Comparison of ENCODE assay signal across 15 cellular contexts in genomic region chr22:24580276-24580675, GRCh38. TPM values are rescaled to one million over a fixed set of nuclear protein-coding genes. Genes with fewer than 3 reads are reported as not detected.
DNase-seq lines count a peak whose midpoint lies in the region; ATAC-seq, FAIRE-seq and TF ChIP-seq lines count a peak whose summit lies in the region.
"Had no signal": no experiment of that assay in that cellular context is flagged by ENCODE, and none has a peak within 500 bp of the region (broad histone marks: within the 10 kb centered on the region; RNA-seq: fewer than 3 reads in every experiment).

No MANE protein-coding gene starts in this region.

- no peaks in the 10 kb centered on the region for H3K4me1 Mint-ChIP-seq in nephron progenitor cell
- no peaks in the 10 kb centered on the region for H3K4me1 Mint-ChIP-seq in stimulated activated effector memory CD8-positive, alpha-beta T cell treated with anti-CD3 and anti-CD28 coated beads, Interleukin-12 subunit alpha, Interleukin-12 subunit beta, amount 100 ng/mL, for 72 hours

- peak; percentile 97 for DNase-seq in bronchial epithelial cell (ENCODE audit: low read depth)
- DNase-seq in iris pigment epithelial cell (ENCODE audit: low read depth): peak; percentile 88
- no peak for DNase-seq in nephron progenitor cell
- no peak for DNase-seq in stimulated activated effector memory CD8-positive, alpha-beta T cell treated with anti-CD3 and anti-CD28 coated beads, Interleukin-12 subunit alpha, Interleukin-12 subunit beta, amount 100 ng/mL, for 72 hours (ENCODE audit: low spot score in 2 of 2)
- DNase-seq in DMS79 treated with DMSO at 0.1 percent for 48 hours (lab: John Stamatoyannopoulos, UW): no peak
- DNase-seq: activated CD4-positive, alpha-beta T cell treated with anti-CD3 and anti-CD28 coated beads, Interleukin-2, amount 50 U/mL, for 48 hours; mesendoderm; NCI-H2107; Right ventricle myocardium superior; stimulated activated CD4-positive, alpha-beta T cell treated with anti-CD3 and anti-CD28 coated beads, Interleukin-12 subunit alpha, Interleukin-12 subunit beta, amount 100 ng/mL, for 4 hours; testis had no signal

- no peak overlapping the region for H2AFZ ChIP-seq in ACC112 (ENCODE audit: low read length, unreplicated experiment)

- H3K27ac ChIP-seq in ACC112 (ENCODE audit: low read depth, low read length): peak overlapping the region; percentile 56
- no peak overlapping the region for H3K27ac ChIP-seq in HEK293 (ENCODE audit: extremely low read depth, low read depth, low read length)
- H3K27ac ChIP-seq: testis had no signal

- no peaks in the 10 kb centered on the region for H3K27me3 ChIP-seq in ACC112 (ENCODE audit: insufficient read depth, low read length)
- H3K27me3 ChIP-seq in bronchial epithelial cell (ENCODE audit: control insufficient read depth, insufficient read depth, low read length): no peaks in the 10 kb centered on the region
- H3K27me3 ChIP-seq: testis had no signal

- H3K9me3 Mint-ChIP-seq in nephron progenitor cell: no peaks in the 10 kb centered on the region
- H3K9me3 Mint-ChIP-seq in stimulated activated effector memory CD8-positive, alpha-beta T cell treated with anti-CD3 and anti-CD28 coated beads, Interleukin-12 subunit alpha, Interleukin-12 subunit beta, amount 100 ng/mL, for 72 hours: no peaks in the 10 kb centered on the region

- H3K27me3 Mint-ChIP-seq in nephron progenitor cell (ENCODE audit: low read depth, poor library complexity): no peaks in the 10 kb centered on the region

- H3K4me1 ChIP-seq in ACC112 (ENCODE audit: control insufficient read depth, insufficient read depth, low read length, unreplicated experiment): peaks cover 12% of the 10 kb centered on the region
- H3K4me1 ChIP-seq in HEK293 (ENCODE audit: control insufficient read depth, insufficient read depth, low read length): peaks cover 20% of the 10 kb centered on the region

- no peak for TF ChIP-seq CTCF in HEK293 (tag by site-specific recombination; IDR thresholded peaks at IDR 0.05)
- no peak for TF ChIP-seq CTCF in bronchial epithelial cell (IDR thresholded peaks at IDR 0.05; ENCODE audit: insufficient read depth, low read length, severe bottlenecking)
- TF ChIP-seq CTCF in nephron progenitor cell (IDR thresholded peaks at IDR 0.05): no peak

- H3K9me3 ChIP-seq in HEK293 (ENCODE audit: control insufficient read depth, insufficient read depth, low read depth, low read length): no peaks in the 10 kb centered on the region
- H3K9me3 ChIP-seq: testis had no signal

- no peak overlapping the region for H3K4me3 Mint-ChIP-seq in nephron progenitor cell
- H3K4me3 Mint-ChIP-seq in stimulated activated effector memory CD8-positive, alpha-beta T cell treated with anti-CD3 and anti-CD28 coated beads, Interleukin-12 subunit alpha, Interleukin-12 subunit beta, amount 100 ng/mL, for 72 hours: no peak overlapping the region

- H3K27ac Mint-ChIP-seq in nephron progenitor cell: no peak overlapping the region
- no peak overlapping the region for H3K27ac Mint-ChIP-seq in stimulated activated effector memory CD8-positive, alpha-beta T cell treated with anti-CD3 and anti-CD28 coated beads, Interleukin-12 subunit alpha, Interleukin-12 subunit beta, amount 100 ng/mL, for 72 hours

- POLR2A ChIA-PET in HEK293 (lab: Yijun Ruan, JAX): no interaction called here

- H3K36me3 ChIP-seq in ACC112 (ENCODE audit: insufficient read depth, low read length) (no peaks in the 10 kb centered on the region), HEK293 (ENCODE audit: control insufficient read depth in 2 of 2, insufficient read depth in 1 of 2, low read length in 2 of 2) (peaks cover 8% of the 10 kb centered on the region in 2 experiments; a peak in 2 of 3 replicates), bronchial epithelial cell (ENCODE audit: control insufficient read depth, insufficient read depth, low read length) (no peaks in the 10 kb centered on the region)

- FAIRE-seq in bronchial epithelial cell (lab: Jason Lieb, UNC): peak; percentile 50
- FAIRE-seq: endometrium had no signal

- CTCF ChIA-PET in HEK293 (lab: Yijun Ruan, JAX): interaction anchor here (0.7 kb wide), 2 partner anchors 10 to 27 kb away, joined by 3 read pairs; no protein-coding TSS in a partner anchor

- H3K36me3 Mint-ChIP-seq in nephron progenitor cell (ENCODE audit: low read depth): peaks cover 14% of the 10 kb centered on the region
- H3K36me3 Mint-ChIP-seq in stimulated activated effector memory CD8-positive, alpha-beta T cell treated with anti-CD3 and anti-CD28 coated beads, Interleukin-12 subunit alpha, Interleukin-12 subunit beta, amount 100 ng/mL, for 72 hours: peaks cover 30% of the 10 kb centered on the region

- no peak for ATAC-seq in HG03469 (IDR thresholded peaks at IDR 0.05; ENCODE audit: unreplicated experiment)
- ATAC-seq in stimulated activated effector memory CD8-positive, alpha-beta T cell treated with anti-CD3 and anti-CD28 coated beads, Interleukin-12 subunit alpha, Interleukin-12 subunit beta, amount 100 ng/mL, for 72 hours: no peak

- H3K79me2 ChIP-seq in ACC112 (ENCODE audit: control insufficient read depth, insufficient read depth, low read length, unreplicated experiment): no peaks in the 10 kb centered on the region

- no peak overlapping the region for H3K4me3 ChIP-seq in ACC112 (ENCODE audit: low read depth, low read length)
- no peak overlapping the region for H3K4me3 ChIP-seq in HEK293 (ENCODE audit: low read depth, low read length)
- H3K4me3 ChIP-seq in bronchial epithelial cell (ENCODE audit: low read depth, low read length): no peak overlapping the region
- H3K4me3 ChIP-seq: testis had no signal

TF ChIP-seq in HEK293, 187 proteins besides CTCF, POLR2A, EP300 and RAD21:
- TF ChIP-seq REPIN1 (tag by site-specific recombination; IDR thresholded peaks at IDR 0.05; ENCODE audit: low read depth): no peak
- TF ChIP-seq, protein P1, sequence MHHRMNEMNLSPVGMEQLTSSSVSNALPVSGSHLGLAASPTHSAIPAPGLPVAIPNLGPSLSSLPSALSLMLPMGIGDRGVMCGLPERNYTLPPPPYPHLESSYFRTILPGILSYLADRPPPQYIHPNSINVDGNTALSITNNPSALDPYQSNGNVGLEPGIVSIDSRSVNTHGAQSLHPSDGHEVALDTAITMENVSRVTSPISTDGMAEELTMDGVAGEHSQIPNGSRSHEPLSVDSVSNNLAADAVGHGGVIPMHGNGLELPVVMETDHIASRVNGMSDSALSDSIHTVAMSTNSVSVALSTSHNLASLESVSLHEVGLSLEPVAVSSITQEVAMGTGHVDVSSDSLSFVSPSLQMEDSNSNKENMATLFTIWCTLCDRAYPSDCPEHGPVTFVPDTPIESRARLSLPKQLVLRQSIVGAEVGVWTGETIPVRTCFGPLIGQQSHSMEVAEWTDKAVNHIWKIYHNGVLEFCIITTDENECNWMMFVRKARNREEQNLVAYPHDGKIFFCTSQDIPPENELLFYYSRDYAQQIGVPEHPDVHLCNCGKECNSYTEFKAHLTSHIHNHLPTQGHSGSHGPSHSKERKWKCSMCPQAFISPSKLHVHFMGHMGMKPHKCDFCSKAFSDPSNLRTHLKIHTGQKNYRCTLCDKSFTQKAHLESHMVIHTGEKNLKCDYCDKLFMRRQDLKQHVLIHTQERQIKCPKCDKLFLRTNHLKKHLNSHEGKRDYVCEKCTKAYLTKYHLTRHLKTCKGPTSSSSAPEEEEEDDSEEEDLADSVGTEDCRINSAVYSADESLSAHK (tag by site-specific recombination; IDR thresholded peaks at IDR 0.05): peak; percentile 30; the same call in 1 of the 2 replicates
- no peak for TF ChIP-seq ZNF155 (tag by site-specific recombination; IDR thresholded peaks at IDR 0.05)
- no peak for TF ChIP-seq ZNF423 (tag by site-specific recombination; IDR thresholded peaks at IDR 0.05)
- TF ChIP-seq MYNN (tag by site-specific recombination; IDR thresholded peaks at IDR 0.05; ENCODE audit: borderline replicate concordance): no peak
- TF ChIP-seq, protein P2, sequence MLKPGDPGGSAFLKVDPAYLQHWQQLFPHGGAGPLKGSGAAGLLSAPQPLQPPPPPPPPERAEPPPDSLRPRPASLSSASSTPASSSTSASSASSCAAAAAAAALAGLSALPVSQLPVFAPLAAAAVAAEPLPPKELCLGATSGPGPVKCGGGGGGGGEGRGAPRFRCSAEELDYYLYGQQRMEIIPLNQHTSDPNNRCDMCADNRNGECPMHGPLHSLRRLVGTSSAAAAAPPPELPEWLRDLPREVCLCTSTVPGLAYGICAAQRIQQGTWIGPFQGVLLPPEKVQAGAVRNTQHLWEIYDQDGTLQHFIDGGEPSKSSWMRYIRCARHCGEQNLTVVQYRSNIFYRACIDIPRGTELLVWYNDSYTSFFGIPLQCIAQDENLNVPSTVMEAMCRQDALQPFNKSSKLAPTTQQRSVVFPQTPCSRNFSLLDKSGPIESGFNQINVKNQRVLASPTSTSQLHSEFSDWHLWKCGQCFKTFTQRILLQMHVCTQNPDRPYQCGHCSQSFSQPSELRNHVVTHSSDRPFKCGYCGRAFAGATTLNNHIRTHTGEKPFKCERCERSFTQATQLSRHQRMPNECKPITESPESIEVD (tag by site-specific recombination; IDR thresholded peaks at IDR 0.05): peak; percentile 58; the same call in 1 of the 2 replicates
- TF ChIP-seq ZBTB48 (tag by site-specific recombination; IDR thresholded peaks at IDR 0.05): no peak

RNA-seq across cellular contexts. Expression of gene LRRC75B, which starts 12.6 kb away (rescaled TPM):
- total RNA-seq in bronchial epithelial cell: 4.2 and 5.5 TPM in 2 replicates

RNA-seq across cellular contexts. Expression of gene GGT1, which starts 22.7 kb away (rescaled TPM):
- 2.9 and 4.7 TPM in 2 replicates for total RNA-seq in bronchial epithelial cell

RNA-seq across cellular contexts. Expression of gene SNRPD3, which starts 24.5 kb away (rescaled TPM):
- total RNA-seq in bronchial epithelial cell: 147 and 182 TPM in 2 replicates

RNA-seq across cellular contexts. Expression of gene GUCD1, which starts 25.3 kb away (rescaled TPM):
- total RNA-seq in bronchial epithelial cell: 71.6 and 134 TPM in 2 replicates

Comparison
In these comparisons a context has a peak if more than half of its experiments do, and no peak if none do; other contexts are left out.
1. DNase-seq: peak in bronchial epithelial cell (single experiment) and iris pigment epithelial cell (single experiment); none in nephron progenitor cell (single experiment), stimulated activated effector memory CD8-positive, alpha-beta T cell treated with anti-CD3 and anti-CD28 coated beads, Interleukin-12 subunit alpha, Interleukin-12 subunit beta, amount 100 ng/mL, for 72 hours (0 of 2) and DMS79 treated with DMSO at 0.1 percent for 48 hours (single experiment).